Comparison of ENCODE assay signal across 8 cellular contexts in genomic region chr4:15779336-15779735, GRCh38. TPM values are rescaled to one million over a fixed set of nuclear protein-coding genes. Genes with fewer than 3 reads are reported as not detected.
DNase-seq lines count a peak whose midpoint lies in the region; ATAC-seq and TF ChIP-seq lines count a peak whose summit lies in the region.

No MANE protein-coding gene starts in this region.

- peak; percentile 13 for TF ChIP-seq CTCF in NB4 (IDR thresholded peaks at IDR 0.05; ENCODE audit: low read depth, low read length)
- TF ChIP-seq CTCF in breast epithelium (IDR thresholded peaks at IDR 0.05) = no peak
- peak in 3 of 5 experiments; percentile 32 to 60 (median 58) for TF ChIP-seq CTCF in gastrocnemius medialis (IDR thresholded peaks at IDR 0.05 in 4 of 5, conservative IDR thresholded peaks at IDR 0.05 in 1 of 5)

- H3K9me3 ChIP-seq in breast epithelium = no peaks in the 10 kb centered on the region
- no peaks in the 10 kb centered on the region for H3K9me3 ChIP-seq in gastrocnemius medialis

- H3K27me3 ChIP-seq in breast epithelium (peaks cover 0 to 7% of the 10 kb centered on the region in 2 donors), gastrocnemius medialis (no peaks in the 10 kb centered on the region)

- peak overlapping the region; percentile 87 to 96 (median 92) for H3K27ac Mint-ChIP-seq in immature natural killer cell

- H3K4me3 ChIP-seq in NB4 (ENCODE audit: low read depth, low read length) (peak overlapping the region; percentile 75), breast epithelium (peak overlapping the region; percentile 48 to 70 (median 58)), gastrocnemius medialis (peak overlapping the region; percentile 71 to 86 (median 78))

- H3K9me3 Mint-ChIP-seq in immature natural killer cell = no peaks in the 10 kb centered on the region

- peak; percentile 65 to 76 for ATAC-seq in gastrocnemius medialis
- no peak for ATAC-seq in HG03521 (IDR thresholded peaks at IDR 0.05; ENCODE audit: unreplicated experiment)
- ATAC-seq in HG02588 (IDR thresholded peaks at IDR 0.05; ENCODE audit: unreplicated experiment) = no peak

- H3K36me3 Mint-ChIP-seq in immature natural killer cell = peaks cover 24 to 41% (median 35%) of the 10 kb centered on the region in 3 donors

- H3K36me3 ChIP-seq in breast epithelium = no peaks in the 10 kb centered on the region
- H3K36me3 ChIP-seq in gastrocnemius medialis = no peaks in the 10 kb centered on the region

- H3K4me3 Mint-ChIP-seq in immature natural killer cell = peak overlapping the region; percentile 93 to 99 (median 95)

- intact Hi-C loops in breast epithelium (cut with DNase I; ENCODE audit: low total_unique reads) = no loop called here
- intact Hi-C loops in gastrocnemius medialis (cut with DNase I; ENCODE audit: low total_unique reads) = loop anchor here (1.0 to 2.0 kb wide), 3 partner anchors 22 to 447 kb away; partner anchors contain the start of gene TAPT1

- H3K4me1 ChIP-seq in breast epithelium (peaks cover 0 to 9% of the 10 kb centered on the region in 2 donors), gastrocnemius medialis (peaks cover 6 to 27% of the 10 kb centered on the region in 2 donors)

- in situ Hi-C loops in gastrocnemius medialis (cut with MboI; ENCODE audit: low sequenced_read_pairs in 4 of 4) = loop anchor here in 1 of 4 donors (25.0 kb wide), 1 partner anchor 433 kb away; no protein-coding TSS in a partner anchor

- peaks cover 5 to 24% (median 18%) of the 10 kb centered on the region in 3 donors for H3K27me3 Mint-ChIP-seq in immature natural killer cell (ENCODE audit: low read depth in 3 of 3)

- TF ChIP-seq POLR2A in NB4 (IDR thresholded peaks at IDR 0.05; ENCODE audit: extremely low read depth, insufficient read length) (no peak), breast epithelium (IDR thresholded peaks at IDR 0.05) (no peak), gastrocnemius medialis (IDR thresholded peaks at IDR 0.05) (no peak)

- H3K4me1 Mint-ChIP-seq in immature natural killer cell = peaks cover 82 to 89% of the 10 kb centered on the region in 2 donors

- H3K27ac ChIP-seq in breast epithelium (no peak overlapping the region), gastrocnemius medialis (peak overlapping the region; percentile 89 to 91 (median 90))

- DNase-seq in NCI-H510A treated with DMSO at 0.1 percent for 48 hours (lab: John Stamatoyannopoulos, UW) (peak; percentile 19), NCI-H510A (lab: John Stamatoyannopoulos, UW) (no peak), NB4 (ENCODE audit: low read depth) (peak; percentile 88), breast epithelium (ENCODE audit: low spot score in 2 of 2) (no peak), immature natural killer cell (no peak), gastrocnemius medialis (peak; percentile 52 to 73)

RNA-seq across cellular contexts. Expression of gene CD38, which starts 1.2 kb away (rescaled TPM):
- total RNA-seq in breast epithelium (10 to 100 TPM in 1 of 3 donors, 1 to 10 TPM in 2; 2.0 to 47.2 (median 2.6) TPM), gastrocnemius medialis (1 to 10 TPM in 3 of 4 donors, under 1 TPM in 1; 0.73 to 9.0 (median 2.4) TPM)
- polyA plus RNA-seq in immature natural killer cell = 100 to 1,000 TPM in 1 of 3 donors, 10 to 100 TPM in 2; 33.4 to 133 (median 60.9) TPM

Comparison
In these comparisons a context has a peak if more than half of its experiments do, and no peak if none do; other contexts are left out.
1. DNase-seq: peak in NCI-H510A treated with DMSO at 0.1 percent for 48 hours (single experiment), NB4 (single experiment) and gastrocnemius medialis (2 of 2); none in NCI-H510A (single experiment), breast epithelium (0 of 2) and immature natural killer cell (0 of 3).
2. CTCF ChIP-seq: peak in NB4 (single experiment) and gastrocnemius medialis (3 of 5); none in breast epithelium (0 of 3).
3. H3K27ac ChIP-seq: peak in gastrocnemius medialis (4 of 4); none in breast epithelium (0 of 2).
4. ATAC-seq: peak in gastrocnemius medialis (2 of 2); none in HG03521 (single experiment) and HG02588 (single experiment).
5. Peak in every context shown above with its lines, with median percentiles within 50 percentile points of each other: H3K4me3 ChIP-seq.